ENCODE assay signal across 24 cellular contexts in genomic region chr16:20735504-20735903, GRCh38. TPM values are rescaled to one million over a fixed set of nuclear protein-coding genes. Genes with fewer than 3 reads are reported as not detected.
A peak's percentile ranks its signal among the peaks of the same experiment; 100 is the strongest.
DNase-seq lines count a peak whose midpoint lies in the region; ATAC-seq and TF ChIP-seq lines count a peak whose summit lies in the region.
"Had no signal": no experiment of that assay in that cellular context is flagged by ENCODE, and none has a peak within 500 bp of the region (broad histone marks: within the 10 kb centered on the region; RNA-seq: fewer than 3 reads in every experiment).

No MANE protein-coding gene starts in this region.

- no peak for ATAC-seq in HG03457 (IDR thresholded peaks at IDR 0.05; ENCODE audit: unreplicated experiment)
- ATAC-seq: heart right ventricle; natural killer cell treated with Interleukin-12 subunit alpha and Interleukin-12 subunit beta and Interleukin-15 and Interleukin-18, amount 100 ng/mL, for 72 hours had no signal

- H3K27ac Mint-ChIP-seq in activated naive CD4-positive, alpha-beta T cell treated with anti-CD3 and anti-CD28 coated beads for 36 hours: peak overlapping the region; percentile 77
- H3K27ac Mint-ChIP-seq: activated B cell treated with CpG ODN at 0.5 μM for 24 hours, H9 had no signal

- intact Hi-C loops in activated naive CD4-positive, alpha-beta T cell treated with anti-CD3 and anti-CD28 coated beads for 36 hours (cut with micrococcal nuclease): loop anchor here (1.0 to 10.0 kb wide), 3 partner anchors 60 to 1671 kb away; partner anchors contain the start of genes COQ7, ERI2 and REXO5

- peaks cover 44% of the 10 kb centered on the region for H3K4me1 Mint-ChIP-seq in activated naive CD4-positive, alpha-beta T cell treated with anti-CD3 and anti-CD28 coated beads for 36 hours (ENCODE audit: low read depth)

- CTCF ChIA-PET in activated naive CD4-positive, alpha-beta T cell treated with anti-CD3 and anti-CD28 coated beads for 36 hours (lab: Charles Lee): no interaction called here

- no peak for TF ChIP-seq CTCF in fibroblast of mammary gland (conservative IDR thresholded peaks at IDR 0.05; ENCODE audit: control insufficient read depth, insufficient read depth, low read depth, low read length)

- no peaks in the 10 kb centered on the region for H3K9me3 Mint-ChIP-seq in activated naive CD4-positive, alpha-beta T cell treated with anti-CD3 and anti-CD28 coated beads for 36 hours
- H3K9me3 Mint-ChIP-seq: activated B cell treated with CpG ODN at 0.5 μM for 24 hours; brain; H9; natural killer cell treated with Interleukin-12 subunit alpha and Interleukin-12 subunit beta and Interleukin-15 and Interleukin-18, amount 100 ng/mL, for 72 hours had no signal

- H3K4me3 Mint-ChIP-seq in activated naive CD4-positive, alpha-beta T cell treated with anti-CD3 and anti-CD28 coated beads for 36 hours: no peak overlapping the region
- H3K4me3 Mint-ChIP-seq: activated B cell treated with CpG ODN at 0.5 μM for 24 hours; brain; H9; natural killer cell treated with Interleukin-12 subunit alpha and Interleukin-12 subunit beta and Interleukin-15 and Interleukin-18, amount 100 ng/mL, for 72 hours had no signal

- no peaks in the 10 kb centered on the region for H3K27me3 Mint-ChIP-seq in activated naive CD4-positive, alpha-beta T cell treated with anti-CD3 and anti-CD28 coated beads for 36 hours (ENCODE audit: low read depth)
- H3K27me3 Mint-ChIP-seq: activated B cell treated with CpG ODN at 0.5 μM for 24 hours; natural killer cell treated with Interleukin-12 subunit alpha and Interleukin-12 subunit beta and Interleukin-15 and Interleukin-18, amount 100 ng/mL, for 72 hours had no signal

- no peak for DNase-seq in activated naive CD4-positive, alpha-beta T cell treated with anti-CD3 and anti-CD28 coated beads for 36 hours
- DNase-seq in activated naive CD4-positive, alpha-beta T cell (lab: John Stamatoyannopoulos, UW): no peak
- DNase-seq in RKO (ENCODE audit: low spot score) (peak; percentile 52), fibroblast of mammary gland (ENCODE audit: low read depth) (peak; percentile 28), stromal cell of bone marrow (ENCODE audit: low read depth) (peak; percentile 1), NCI-H526 treated with DMSO at 0.1 percent for 48 hours (lab: John Stamatoyannopoulos, UW) (no peak)
- DNase-seq: activated B cell treated with CpG ODN at 0.5 μM for 24 hours; adrenal gland; C1 segment of cervical spinal cord; Caco-2; DMS79; foreskin fibroblast; H9; heart right ventricle; KG1; lower lobe of right lung; NCI-H1417 treated with DMSO at 0.1 percent for 48 hours; NCI-H82; stimulated activated naive CD4-positive, alpha-beta T cell treated with Interleukin-2 at 50 U/mL for 16 hours had no signal

- H3K4me3 ChIP-seq in fibroblast of mammary gland (ENCODE audit: control insufficient read depth, low read depth, low read length): no peak overlapping the region
- H3K4me3 ChIP-seq: adrenal gland, heart right ventricle, lower lobe of right lung, tibial nerve had no signal

- H3K36me3 Mint-ChIP-seq in activated naive CD4-positive, alpha-beta T cell treated with anti-CD3 and anti-CD28 coated beads for 36 hours (ENCODE audit: low read depth): peaks cover 25% of the 10 kb centered on the region

RNA-seq across cellular contexts. Expression of gene THUMPD1, which starts 6.1 kb away (rescaled TPM):
- total RNA-seq in activated naive CD4-positive, alpha-beta T cell treated with anti-CD3 and anti-CD28 coated beads for 36 hours: 10 to 100 TPM; 47.5 to 49.8 TPM

RNA-seq across cellular contexts. Expression of gene ACSM3, which starts 28.3 kb away (rescaled TPM):
- 10 to 100 TPM; 29.6 to 35.0 TPM for total RNA-seq in activated naive CD4-positive, alpha-beta T cell treated with anti-CD3 and anti-CD28 coated beads for 36 hours

RNA-seq across cellular contexts. Expression of gene ACSM1, which starts 38.0 kb away (rescaled TPM):
- total RNA-seq in activated naive CD4-positive, alpha-beta T cell treated with anti-CD3 and anti-CD28 coated beads for 36 hours: not detected
- total RNA-seq: Caco-2, HT1080 had no signal

Comparison
In these comparisons a context has a peak if more than half of its experiments do, and no peak if none do; other contexts are left out.
1. DNase-seq: peak in RKO (single experiment), fibroblast of mammary gland (single experiment) and stromal cell of bone marrow (single experiment); none in activated naive CD4-positive, alpha-beta T cell treated with anti-CD3 and anti-CD28 coated beads for 36 hours (single experiment), activated naive CD4-positive, alpha-beta T cell (0 of 4) and NCI-H526 treated with DMSO at 0.1 percent for 48 hours (single experiment).